Comparison of ENCODE assay signal across 8 cellular contexts in the genomic region with DNA sequence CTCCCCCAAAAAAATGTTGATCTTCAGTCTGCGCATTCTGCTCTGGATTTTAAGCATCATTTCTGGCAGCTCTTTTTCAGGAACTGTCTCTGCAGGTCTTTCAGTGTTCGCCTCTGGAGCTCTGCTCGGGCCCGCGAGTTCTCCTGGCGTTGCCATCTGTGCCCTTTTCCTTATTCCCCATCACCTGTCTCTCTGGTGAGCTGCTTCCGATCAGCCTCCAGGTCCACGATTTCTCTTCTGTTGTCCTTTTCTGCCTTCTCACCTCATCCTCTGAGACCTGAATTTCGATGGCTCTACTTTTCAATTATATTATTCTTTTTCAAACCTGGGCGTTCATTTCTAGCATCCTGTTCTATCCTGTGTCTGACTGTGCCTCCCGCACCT. TPM values are rescaled to one million over a fixed set of nuclear protein-coding genes. Genes with fewer than 3 reads are reported as not detected.
DNase-seq lines count a peak whose midpoint lies in the region; TF ChIP-seq lines count a peak whose summit lies in the region.

No MANE protein-coding gene starts in this region.

- H3K4me1 ChIP-seq in adipocyte (ENCODE audit: control insufficient read depth, insufficient read depth, low read length) (peaks cover 5% of the 10 kb centered on the region), testis (peaks cover 4% of the 10 kb centered on the region)

- peak overlapping the region; percentile 92 for H3K4me3 ChIP-seq in adipocyte (ENCODE audit: low read length)
- H3K4me3 ChIP-seq in testis = peak overlapping the region; percentile 82 to 86

- H3K27ac ChIP-seq in layer of hippocampus (ENCODE audit: low read depth, low read length) (peak overlapping the region; percentile 75), testis (peak overlapping the region; percentile 87 to 98)

- H3K27me3 ChIP-seq in adipocyte (replicated peaks; ENCODE audit: control insufficient read depth, insufficient read depth, low read length) (no peaks in the 10 kb centered on the region), layer of hippocampus (ENCODE audit: control insufficient read depth, insufficient read depth, low read length) (no peaks in the 10 kb centered on the region), testis (no peaks in the 10 kb centered on the region)

- H3K9me3 ChIP-seq in adipocyte (ENCODE audit: control insufficient read depth, low read length) (no peaks in the 10 kb centered on the region), testis (no peaks in the 10 kb centered on the region)

- H3K4me1 Mint-ChIP-seq in activated CD4-positive, alpha-beta T cell treated with anti-CD3 and anti-CD28 coated beads, Interleukin-2, amount 10 ng/mL, durations not matched to agents 24 days and 14 days = peaks cover 7% of the 10 kb centered on the region

- peaks cover 4% of the 10 kb centered on the region for H3K36me3 ChIP-seq in adipocyte (ENCODE audit: control insufficient read depth, insufficient read depth, low read length, severe bottlenecking)
- H3K36me3 ChIP-seq in testis (ENCODE audit: low read depth, missing control alignments) = no peaks in the 10 kb centered on the region

- no peak for TF ChIP-seq POLR2A in testis (IDR thresholded peaks at IDR 0.05)

- DNase-seq in activated CD4-positive, alpha-beta T cell treated with anti-CD3 and anti-CD28 coated beads, Interleukin-2, amount 10 ng/mL, durations not matched to agents 24 days and 14 days = peak; percentile 64
- no peak for DNase-seq in activated CD4-positive, alpha-beta T cell treated with anti-CD3 and anti-CD28 coated beads for 1 hour
- DNase-seq in adipocyte (ENCODE audit: low read depth) = no peak
- no peak for DNase-seq in testis
- no peak for DNase-seq in iPS-NIHi11 (ENCODE audit: low spot score)
- no peak for DNase-seq in NCI-H1436 (lab: John Stamatoyannopoulos, UW)
- DNase-seq in NAMALWA (ENCODE audit: low spot score) = no peak

- intact Hi-C loops in activated CD4-positive, alpha-beta T cell treated with anti-CD3 and anti-CD28 coated beads, Interleukin-2, amount 10 ng/mL, durations not matched to agents 24 days and 14 days (cut with micrococcal nuclease) = loop anchor here (1.0 to 2.0 kb wide), 3 partner anchors 42 to 447 kb away; a partner anchor contains a TSS
- intact Hi-C loops in testis (cut with DNase I; ENCODE audit: low total_unique reads) = no loop called here

- peak overlapping the region; percentile 90 for H3K27ac Mint-ChIP-seq in activated CD4-positive, alpha-beta T cell treated with anti-CD3 and anti-CD28 coated beads, Interleukin-2, amount 10 ng/mL, durations not matched to agents 24 days and 14 days

- no peak for TF ChIP-seq CTCF in testis (IDR thresholded peaks at IDR 0.05)

- peak overlapping the region; percentile 89 for H3K4me3 Mint-ChIP-seq in activated CD4-positive, alpha-beta T cell treated with anti-CD3 and anti-CD28 coated beads, Interleukin-2, amount 10 ng/mL, durations not matched to agents 24 days and 14 days

- 13 to 16% methylated on average over 11 of the region's 11 CpGs for WGBS in testis, 2 donors

- no peaks in the 10 kb centered on the region for H3K27me3 Mint-ChIP-seq in activated CD4-positive, alpha-beta T cell treated with anti-CD3 and anti-CD28 coated beads, Interleukin-2, amount 10 ng/mL, durations not matched to agents 24 days and 14 days

- peaks cover 2% of the 10 kb centered on the region for H3K36me3 Mint-ChIP-seq in activated CD4-positive, alpha-beta T cell treated with anti-CD3 and anti-CD28 coated beads, Interleukin-2, amount 10 ng/mL, durations not matched to agents 24 days and 14 days (ENCODE audit: low read depth)

- peak overlapping the region; percentile 88 for H3K9ac ChIP-seq in adipocyte (ENCODE audit: low read length)

- H3K9me3 Mint-ChIP-seq in activated CD4-positive, alpha-beta T cell treated with anti-CD3 and anti-CD28 coated beads, Interleukin-2, amount 10 ng/mL, durations not matched to agents 24 days and 14 days = no peaks in the 10 kb centered on the region

RNA-seq across cellular contexts. Expression of a gene that starts 0.6 kb away (rescaled TPM):
- total RNA-seq in activated CD4-positive, alpha-beta T cell treated with anti-CD3 and anti-CD28 coated beads, Interleukin-2, amount 10 ng/mL, durations not matched to agents 24 days and 14 days = 3.1 and 3.6 TPM in 2 replicates
- total RNA-seq in testis = 100 to 1,000 TPM in 1 of 2 donors, 10 to 100 TPM in 1; 100.0 to 104 TPM
- polyA plus RNA-seq in testis (ENCODE audit: insufficient read depth, low read depth, low replicate concordance) = 62.9 TPM

RNA-seq across cellular contexts. Expression of a gene that starts 41.7 kb away (rescaled TPM):
- total RNA-seq in activated CD4-positive, alpha-beta T cell treated with anti-CD3 and anti-CD28 coated beads, Interleukin-2, amount 10 ng/mL, durations not matched to agents 24 days and 14 days = 96.5 and 98.9 TPM in 2 replicates
- 100 to 1,000 TPM in 1 of 2 donors, 10 to 100 TPM in 1; 97.6 to 128 TPM for total RNA-seq in testis
- polyA plus RNA-seq in testis (ENCODE audit: insufficient read depth, low read depth, low replicate concordance) = 155 TPM

Comparison
In these comparisons a context has a peak if more than half of its experiments do, and no peak if none do; other contexts are left out.
1. RNA of a gene that starts 0.6 kb away (total RNA-seq): 100.0 to 104 TPM in testis; 3.1 to 3.6 TPM in activated CD4-positive, alpha-beta T cell treated with anti-CD3 and anti-CD28 coated beads, Interleukin-2, amount 10 ng/mL, durations not matched to agents 24 days and 14 days; every median in the first group is over 10 times any median in the second.